ENCODE assay signal across 15 cellular contexts in genomic region chr20:23187759-23188158, GRCh38.
DNase-seq lines count a peak whose midpoint lies in the region; ATAC-seq and TF ChIP-seq lines count a peak whose summit lies in the region.
"Had no signal": no experiment of that assay in that cellular context is flagged by ENCODE, and none has a peak within 500 bp of the region (broad histone marks: within the 10 kb centered on the region; RNA-seq: fewer than 3 reads in every experiment).

No MANE protein-coding gene starts in this region.

- H3K4me3 ChIP-seq in RWPE2 (ENCODE audit: severe bottlenecking) = no peak overlapping the region
- no peak overlapping the region for H3K4me3 ChIP-seq in prostate gland
- no peak overlapping the region for H3K4me3 ChIP-seq in SJCRH30
- H3K4me3 ChIP-seq: gastrocnemius medialis had no signal

- H3K4me1 ChIP-seq in RWPE2 (ENCODE audit: insufficient read depth, poor library complexity, severe bottlenecking) (no peaks in the 10 kb centered on the region), prostate gland (replicated peaks) (no peaks in the 10 kb centered on the region), SJCRH30 (0 out of 2 replicates have a peak, but pooled peaks cover 2% of the 10 kb centered on the region)
- H3K4me1 ChIP-seq: gastrocnemius medialis had no signal

- intact Hi-C loops in Right ventricle myocardium superior (cut with DNase I) = no loop called here
- intact Hi-C loops in prostate gland (cut with DNase I) = no loop called here

- ATAC-seq in RWPE2 (ENCODE audit: low read depth) (0 out of 3 replicates have a peak, but pooled peaks have one; percentile 27), Right ventricle myocardium superior (ENCODE audit: poor library complexity) (peak; percentile 90), HG02678 (IDR thresholded peaks at IDR 0.05; ENCODE audit: unreplicated experiment) (no peak)
- ATAC-seq: activated CD4-positive, CD25-positive, alpha-beta regulatory T cell treated with anti-CD3 and anti-CD28 coated beads, Interleukin-2, amount 50 U/mL, for 24 hours had no signal

- H3K27me3 ChIP-seq in RWPE2 (ENCODE audit: insufficient read depth, poor library complexity, severe bottlenecking) (no peaks in the 10 kb centered on the region), prostate gland (replicated peaks; ENCODE audit: insufficient read depth) (no peaks in the 10 kb centered on the region), SJCRH30 (no peaks in the 10 kb centered on the region)
- H3K27me3 ChIP-seq: gastrocnemius medialis had no signal

- peak; percentile 60 for DNase-seq in Caki2 (ENCODE audit: low read depth)
- no peak for DNase-seq in RWPE2 (ENCODE audit: low spot score)
- DNase-seq in Right ventricle myocardium superior = peak; percentile 61
- peak; percentile 49 for DNase-seq in prostate gland (ENCODE audit: low spot score)
- no peak for DNase-seq in SJCRH30
- DNase-seq in NCI-H146 (lab: John Stamatoyannopoulos, UW) = no peak
- no peak for DNase-seq in pons (ENCODE audit: low spot score)
- DNase-seq: amniotic stem cell, islet precursor cell, NCI-H1417 treated with DMSO at 0.1 percent for 48 hours, nephron progenitor cell had no signal

- peaks cover 2% of the 10 kb centered on the region for H3K9me3 ChIP-seq in RWPE2 (ENCODE audit: severe bottlenecking)
- H3K9me3 ChIP-seq in prostate gland = no peaks in the 10 kb centered on the region
- H3K9me3 ChIP-seq in SJCRH30 (replicated peaks) = peaks cover 3% of the 10 kb centered on the region; the same call in 1 of the 2 replicates
- H3K9me3 ChIP-seq: gastrocnemius medialis had no signal

- TF ChIP-seq POLR2A in prostate gland (IDR thresholded peaks at IDR 0.05) = no peak

- in situ Hi-C loops in Caki2 (cut with HindIII; ENCODE audit: low pct_unique_long_range_greater_than_20kb, low sequenced_read_pairs) = no loop called here

- 60% methylated on average over 7 of the region's 7 CpGs for WGBS in prostate gland

- H3K27ac ChIP-seq in RWPE2 (ENCODE audit: poor library complexity, severe bottlenecking) (no peak overlapping the region), prostate gland (no peak overlapping the region), SJCRH30 (no peak overlapping the region)
- H3K27ac ChIP-seq: dorsolateral prefrontal cortex, gastrocnemius medialis had no signal

- H3K36me3 ChIP-seq in RWPE2 (ENCODE audit: low read depth) (no peaks in the 10 kb centered on the region), prostate gland (no peaks in the 10 kb centered on the region), SJCRH30 (no peaks in the 10 kb centered on the region)
- H3K36me3 ChIP-seq: gastrocnemius medialis had no signal

- TF ChIP-seq CTCF in RWPE2 (IDR thresholded peaks at IDR 0.05; ENCODE audit: poor library complexity, severe bottlenecking) (no peak), prostate gland (IDR thresholded peaks at IDR 0.05) (peak in 1 of 4 experiments; percentile 9)

Comparison
In these comparisons a context has a peak if more than half of its experiments do, and no peak if none do; other contexts are left out.
1. DNase-seq: peak in Caki2 (single experiment), Right ventricle myocardium superior (single experiment) and prostate gland (single experiment); none in RWPE2 (single experiment), SJCRH30 (0 of 2), NCI-H146 (single experiment) and pons (single experiment).